In genomic region chr20:54209216-54209813, GRCh38 we compare ENCODE assay signal across 8 cellular contexts. TPM values are rescaled to one million over a fixed set of nuclear protein-coding genes. Genes with fewer than 3 reads are reported as not detected.
DNase-seq lines count a peak whose midpoint lies in the region; ATAC-seq lines count a peak whose summit lies in the region.

No MANE protein-coding gene starts in this region.

- no peak overlapping the region for H3K27ac Mint-ChIP-seq in T-helper 1 cell treated with Interleukin-12 subunit alpha and Interleukin-12 subunit beta and Interleukin-4 antibody, amounts not matched to agents 30 μg/mL and 1 μg/mL, for 36 hours
- H3K27ac Mint-ChIP-seq in activated CD8-positive, alpha-beta T cell treated with anti-CD3 and anti-CD28 coated beads, Interleukin-2, amount 10 ng/mL, durations not matched to agents 7 days and 5 days, result no peak overlapping the region
- H3K27ac Mint-ChIP-seq in stimulated activated naive CD8-positive, alpha-beta T cell treated with anti-CD3 and anti-CD28 coated beads, Interleukin-15, amount 100 ng/mL, for 72 hours, result peak overlapping the region; percentile 96 to 97

- H3K27ac ChIP-seq in iPS-18a (ENCODE audit: low read length), result no peak overlapping the region
- no peak overlapping the region for H3K27ac ChIP-seq in substantia nigra (ENCODE audit: low read depth, low read length, poor library complexity, severe bottlenecking)

- H3K4me1 ChIP-seq in iPS-18a (ENCODE audit: control insufficient read depth, low read depth, low read length), result peaks cover 5% of the 10 kb centered on the region

- no peaks in the 10 kb centered on the region for H3K9me3 Mint-ChIP-seq in T-helper 1 cell treated with Interleukin-12 subunit alpha and Interleukin-12 subunit beta and Interleukin-4 antibody, amounts not matched to agents 30 μg/mL and 1 μg/mL, for 36 hours
- no peaks in the 10 kb centered on the region for H3K9me3 Mint-ChIP-seq in activated CD8-positive, alpha-beta T cell treated with anti-CD3 and anti-CD28 coated beads, Interleukin-2, amount 10 ng/mL, durations not matched to agents 7 days and 5 days (ENCODE audit: insufficient read depth)
- no peaks in the 10 kb centered on the region for H3K9me3 Mint-ChIP-seq in stimulated activated naive CD8-positive, alpha-beta T cell treated with anti-CD3 and anti-CD28 coated beads, Interleukin-15, amount 100 ng/mL, for 72 hours

- H3K36me3 ChIP-seq in iPS-18a (ENCODE audit: control insufficient read depth, low read depth, low read length), result peaks cover 5% of the 10 kb centered on the region

- CTCF ChIA-PET in activated CD8-positive, alpha-beta T cell treated with anti-CD3 and anti-CD28 coated beads, Interleukin-2, amount 10 ng/mL, durations not matched to agents 7 days and 5 days (lab: Charles Lee), result interaction anchor here (0.6 to 3.5 kb wide), 8 partner anchors 10 to 458 kb away, joined by 3 to 31 read pairs (median 10); no protein-coding TSS in a partner anchor

- peak overlapping the region; percentile 79 for H3K4me3 ChIP-seq in iPS-18a (ENCODE audit: low read length)

- DNase-seq in T-helper 1 cell (no peak), EL (no peak), substantia nigra (lab: John Stamatoyannopoulos, UW) (no peak)
- DNase-seq in activated CD8-positive, alpha-beta T cell treated with anti-CD3 and anti-CD28 coated beads, Interleukin-2, amount 10 ng/mL, durations not matched to agents 7 days and 5 days, result no peak
- no peak for DNase-seq in stimulated activated naive CD8-positive, alpha-beta T cell treated with anti-CD3 and anti-CD28 coated beads, Interleukin-15, amount 100 ng/mL, for 72 hours

- H3K9me3 ChIP-seq in iPS-18a (ENCODE audit: control insufficient read depth, low read depth, low read length), result no peaks in the 10 kb centered on the region

- H3K36me3 Mint-ChIP-seq in T-helper 1 cell treated with Interleukin-12 subunit alpha and Interleukin-12 subunit beta and Interleukin-4 antibody, amounts not matched to agents 30 μg/mL and 1 μg/mL, for 36 hours (ENCODE audit: low read depth), result peaks cover 2% of the 10 kb centered on the region
- peaks cover 8% of the 10 kb centered on the region for H3K36me3 Mint-ChIP-seq in activated CD8-positive, alpha-beta T cell treated with anti-CD3 and anti-CD28 coated beads, Interleukin-2, amount 10 ng/mL, durations not matched to agents 7 days and 5 days (ENCODE audit: low read depth)

- H3K9ac ChIP-seq in iPS-18a (ENCODE audit: low read length), result peak overlapping the region; percentile 96

- no peaks in the 10 kb centered on the region for H3K27me3 Mint-ChIP-seq in T-helper 1 cell treated with Interleukin-12 subunit alpha and Interleukin-12 subunit beta and Interleukin-4 antibody, amounts not matched to agents 30 μg/mL and 1 μg/mL, for 36 hours (ENCODE audit: low read depth)
- H3K27me3 Mint-ChIP-seq in activated CD8-positive, alpha-beta T cell treated with anti-CD3 and anti-CD28 coated beads, Interleukin-2, amount 10 ng/mL, durations not matched to agents 7 days and 5 days (ENCODE audit: low read depth), result peaks cover 3% of the 10 kb centered on the region
- no peaks in the 10 kb centered on the region for H3K27me3 Mint-ChIP-seq in stimulated activated naive CD8-positive, alpha-beta T cell treated with anti-CD3 and anti-CD28 coated beads, Interleukin-15, amount 100 ng/mL, for 72 hours

- H3K27me3 ChIP-seq in iPS-18a (ENCODE audit: control insufficient read depth, insufficient read depth, low read length), result no peaks in the 10 kb centered on the region

- POLR2A ChIA-PET in activated CD8-positive, alpha-beta T cell treated with anti-CD3 and anti-CD28 coated beads, Interleukin-2, amount 10 ng/mL, durations not matched to agents 7 days and 5 days (lab: Charles Lee), result interaction anchor here (0.6 to 1.3 kb wide), 2 partner anchors 118 to 520 kb away, joined by 5 to 6 read pairs; no protein-coding TSS in a partner anchor

- H3K4me3 Mint-ChIP-seq in T-helper 1 cell treated with Interleukin-12 subunit alpha and Interleukin-12 subunit beta and Interleukin-4 antibody, amounts not matched to agents 30 μg/mL and 1 μg/mL, for 36 hours, result peak overlapping the region; percentile 85
- H3K4me3 Mint-ChIP-seq in activated CD8-positive, alpha-beta T cell treated with anti-CD3 and anti-CD28 coated beads, Interleukin-2, amount 10 ng/mL, durations not matched to agents 7 days and 5 days, result peak overlapping the region; percentile 88
- H3K4me3 Mint-ChIP-seq in stimulated activated naive CD8-positive, alpha-beta T cell treated with anti-CD3 and anti-CD28 coated beads, Interleukin-15, amount 100 ng/mL, for 72 hours, result peak overlapping the region; percentile 84 to 93

- no peak for ATAC-seq in activated CD8-positive, alpha-beta T cell treated with anti-CD3 and anti-CD28 coated beads, Interleukin-2, amount 10 ng/mL, durations not matched to agents 7 days and 5 days
- no peak for ATAC-seq in stimulated activated naive CD8-positive, alpha-beta T cell treated with anti-CD3 and anti-CD28 coated beads, Interleukin-15, amount 100 ng/mL, for 72 hours
- ATAC-seq in esophagus mucosa, result no peak

- peaks cover 23% of the 10 kb centered on the region for H3K4me1 Mint-ChIP-seq in T-helper 1 cell treated with Interleukin-12 subunit alpha and Interleukin-12 subunit beta and Interleukin-4 antibody, amounts not matched to agents 30 μg/mL and 1 μg/mL, for 36 hours (ENCODE audit: low read depth)
- peaks cover 19% of the 10 kb centered on the region for H3K4me1 Mint-ChIP-seq in activated CD8-positive, alpha-beta T cell treated with anti-CD3 and anti-CD28 coated beads, Interleukin-2, amount 10 ng/mL, durations not matched to agents 7 days and 5 days (ENCODE audit: low read depth)
- peaks cover 57% of the 10 kb centered on the region for H3K4me1 Mint-ChIP-seq in stimulated activated naive CD8-positive, alpha-beta T cell treated with anti-CD3 and anti-CD28 coated beads, Interleukin-15, amount 100 ng/mL, for 72 hours

RNA-seq across cellular contexts. Expression of gene PFDN4, which starts 1.4 kb away (rescaled TPM):
- 10 to 100 TPM; 22.2 to 24.5 TPM for total RNA-seq in activated CD8-positive, alpha-beta T cell treated with anti-CD3 and anti-CD28 coated beads, Interleukin-2, amount 10 ng/mL, durations not matched to agents 7 days and 5 days
- 19.0 TPM for total RNA-seq in esophagus mucosa

RNA-seq across cellular contexts. Expression of gene CYP24A1, which starts 35.5 kb away (rescaled TPM):
- not detected for total RNA-seq in activated CD8-positive, alpha-beta T cell treated with anti-CD3 and anti-CD28 coated beads, Interleukin-2, amount 10 ng/mL, durations not matched to agents 7 days and 5 days
- 1.3 TPM for total RNA-seq in esophagus mucosa

Comparison
In these comparisons a context has a peak if more than half of its experiments do, and no peak if none do; other contexts are left out.
1. H3K27ac Mint-ChIP-seq: peak in stimulated activated naive CD8-positive, alpha-beta T cell treated with anti-CD3 and anti-CD28 coated beads, Interleukin-15, amount 100 ng/mL, for 72 hours (2 of 2); none in T-helper 1 cell treated with Interleukin-12 subunit alpha and Interleukin-12 subunit beta and Interleukin-4 antibody, amounts not matched to agents 30 μg/mL and 1 μg/mL, for 36 hours (single experiment) and activated CD8-positive, alpha-beta T cell treated with anti-CD3 and anti-CD28 coated beads, Interleukin-2, amount 10 ng/mL, durations not matched to agents 7 days and 5 days (single experiment).
2. Peak in every context shown above with its lines, with median percentiles within 50 percentile points of each other: H3K4me3 Mint-ChIP-seq.